2 cellular contexts compared by ENCODE assay signal in the genomic region with DNA sequence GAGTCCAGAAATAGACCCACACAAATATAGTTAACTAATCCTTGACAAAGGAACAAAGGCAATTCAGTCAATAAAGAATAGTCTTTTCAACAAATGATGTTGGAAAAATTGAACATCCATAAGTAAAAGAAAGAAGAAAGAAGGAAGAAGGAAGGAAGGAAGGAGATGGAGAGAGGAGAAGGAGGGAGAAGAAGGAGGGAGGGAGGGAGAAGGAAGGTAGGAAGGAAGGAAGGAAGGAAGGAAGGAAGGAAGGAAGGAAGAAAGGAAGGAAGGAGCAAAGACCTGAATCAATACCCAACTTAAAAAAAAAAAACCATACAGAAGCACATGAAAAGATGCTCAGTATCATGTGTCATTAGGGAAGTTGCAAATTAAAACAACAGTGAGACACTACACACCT.
TF ChIP-seq lines count a peak whose summit lies in the region.

No MANE protein-coding gene starts in this region.

TF ChIP-seq in HEK293, 187 proteins besides CTCF, POLR2A, EP300 and RAD21:
- TF ChIP-seq, protein P1, sequence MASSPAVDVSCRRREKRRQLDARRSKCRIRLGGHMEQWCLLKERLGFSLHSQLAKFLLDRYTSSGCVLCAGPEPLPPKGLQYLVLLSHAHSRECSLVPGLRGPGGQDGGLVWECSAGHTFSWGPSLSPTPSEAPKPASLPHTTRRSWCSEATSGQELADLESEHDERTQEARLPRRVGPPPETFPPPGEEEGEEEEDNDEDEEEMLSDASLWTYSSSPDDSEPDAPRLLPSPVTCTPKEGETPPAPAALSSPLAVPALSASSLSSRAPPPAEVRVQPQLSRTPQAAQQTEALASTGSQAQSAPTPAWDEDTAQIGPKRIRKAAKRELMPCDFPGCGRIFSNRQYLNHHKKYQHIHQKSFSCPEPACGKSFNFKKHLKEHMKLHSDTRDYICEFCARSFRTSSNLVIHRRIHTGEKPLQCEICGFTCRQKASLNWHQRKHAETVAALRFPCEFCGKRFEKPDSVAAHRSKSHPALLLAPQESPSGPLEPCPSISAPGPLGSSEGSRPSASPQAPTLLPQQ (tag by site-specific recombination; IDR thresholded peaks at IDR 0.05): no peak
- TF ChIP-seq ZNF366 (tag by site-specific recombination; conservative IDR thresholded peaks at IDR 0.05) (peak; percentile 79), KLF1 (tag by site-specific recombination; IDR thresholded peaks at IDR 0.05) (no peak), ZNF274 (IDR thresholded peaks at IDR 0.05; ENCODE audit: low read length) (no peak), ZNF274 (tag by site-specific recombination; IDR thresholded peaks at IDR 0.05; ENCODE audit: borderline replicate concordance) (no peak)
- TF ChIP-seq, protein P2, sequence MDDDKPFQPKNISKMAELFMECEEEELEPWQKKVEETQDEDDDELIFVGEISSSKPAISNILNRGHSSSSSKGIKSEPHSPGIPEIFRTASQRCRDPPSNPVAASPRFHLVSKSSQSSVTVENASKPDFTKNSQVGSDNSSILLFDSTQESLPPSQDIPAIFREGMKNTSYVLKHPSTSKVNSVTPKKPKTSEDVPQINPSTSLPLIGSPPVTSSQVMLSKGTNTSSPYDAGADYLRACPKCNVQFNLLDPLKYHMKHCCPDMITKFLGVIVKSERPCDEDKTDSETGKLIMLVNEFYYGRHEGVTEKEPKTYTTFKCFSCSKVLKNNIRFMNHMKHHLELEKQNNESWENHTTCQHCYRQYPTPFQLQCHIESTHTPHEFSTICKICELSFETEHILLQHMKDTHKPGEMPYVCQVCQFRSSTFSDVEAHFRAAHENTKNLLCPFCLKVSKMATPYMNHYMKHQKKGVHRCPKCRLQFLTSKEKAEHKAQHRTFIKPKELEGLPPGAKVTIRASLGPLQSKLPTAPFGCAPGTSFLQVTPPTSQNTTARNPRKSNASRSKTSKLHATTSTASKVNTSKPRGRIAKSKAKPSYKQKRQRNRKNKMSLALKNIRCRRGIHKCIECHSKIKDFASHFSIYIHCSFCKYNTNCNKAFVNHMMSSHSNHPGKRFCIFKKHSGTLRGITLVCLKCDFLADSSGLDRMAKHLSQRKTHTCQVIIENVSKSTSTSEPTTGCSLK (tag by site-specific recombination; IDR thresholded peaks at IDR 0.05): no peak
- TF ChIP-seq, protein P3, sequence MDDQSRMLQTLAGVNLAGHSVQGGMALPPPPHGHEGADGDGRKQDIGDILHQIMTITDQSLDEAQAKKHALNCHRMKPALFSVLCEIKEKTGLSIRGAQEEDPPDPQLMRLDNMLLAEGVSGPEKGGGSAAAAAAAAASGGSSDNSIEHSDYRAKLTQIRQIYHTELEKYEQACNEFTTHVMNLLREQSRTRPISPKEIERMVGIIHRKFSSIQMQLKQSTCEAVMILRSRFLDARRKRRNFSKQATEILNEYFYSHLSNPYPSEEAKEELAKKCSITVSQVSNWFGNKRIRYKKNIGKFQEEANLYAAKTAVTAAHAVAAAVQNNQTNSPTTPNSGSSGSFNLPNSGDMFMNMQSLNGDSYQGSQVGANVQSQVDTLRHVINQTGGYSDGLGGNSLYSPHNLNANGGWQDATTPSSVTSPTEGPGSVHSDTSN (CRISPR knock-in tag; IDR thresholded peaks at IDR 0.05): no peak

TF ChIP-seq in K562, 482 proteins besides CTCF, POLR2A, EP300 and RAD21 (continued from another document):
- TF ChIP-seq, protein P4, sequence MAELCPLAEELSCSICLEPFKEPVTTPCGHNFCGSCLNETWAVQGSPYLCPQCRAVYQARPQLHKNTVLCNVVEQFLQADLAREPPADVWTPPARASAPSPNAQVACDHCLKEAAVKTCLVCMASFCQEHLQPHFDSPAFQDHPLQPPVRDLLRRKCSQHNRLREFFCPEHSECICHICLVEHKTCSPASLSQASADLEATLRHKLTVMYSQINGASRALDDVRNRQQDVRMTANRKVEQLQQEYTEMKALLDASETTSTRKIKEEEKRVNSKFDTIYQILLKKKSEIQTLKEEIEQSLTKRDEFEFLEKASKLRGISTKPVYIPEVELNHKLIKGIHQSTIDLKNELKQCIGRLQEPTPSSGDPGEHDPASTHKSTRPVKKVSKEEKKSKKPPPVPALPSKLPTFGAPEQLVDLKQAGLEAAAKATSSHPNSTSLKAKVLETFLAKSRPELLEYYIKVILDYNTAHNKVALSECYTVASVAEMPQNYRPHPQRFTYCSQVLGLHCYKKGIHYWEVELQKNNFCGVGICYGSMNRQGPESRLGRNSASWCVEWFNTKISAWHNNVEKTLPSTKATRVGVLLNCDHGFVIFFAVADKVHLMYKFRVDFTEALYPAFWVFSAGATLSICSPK (IDR thresholded peaks at IDR 0.05; ENCODE audit: borderline replicate concordance): no peak
- TF ChIP-seq, protein P5, sequence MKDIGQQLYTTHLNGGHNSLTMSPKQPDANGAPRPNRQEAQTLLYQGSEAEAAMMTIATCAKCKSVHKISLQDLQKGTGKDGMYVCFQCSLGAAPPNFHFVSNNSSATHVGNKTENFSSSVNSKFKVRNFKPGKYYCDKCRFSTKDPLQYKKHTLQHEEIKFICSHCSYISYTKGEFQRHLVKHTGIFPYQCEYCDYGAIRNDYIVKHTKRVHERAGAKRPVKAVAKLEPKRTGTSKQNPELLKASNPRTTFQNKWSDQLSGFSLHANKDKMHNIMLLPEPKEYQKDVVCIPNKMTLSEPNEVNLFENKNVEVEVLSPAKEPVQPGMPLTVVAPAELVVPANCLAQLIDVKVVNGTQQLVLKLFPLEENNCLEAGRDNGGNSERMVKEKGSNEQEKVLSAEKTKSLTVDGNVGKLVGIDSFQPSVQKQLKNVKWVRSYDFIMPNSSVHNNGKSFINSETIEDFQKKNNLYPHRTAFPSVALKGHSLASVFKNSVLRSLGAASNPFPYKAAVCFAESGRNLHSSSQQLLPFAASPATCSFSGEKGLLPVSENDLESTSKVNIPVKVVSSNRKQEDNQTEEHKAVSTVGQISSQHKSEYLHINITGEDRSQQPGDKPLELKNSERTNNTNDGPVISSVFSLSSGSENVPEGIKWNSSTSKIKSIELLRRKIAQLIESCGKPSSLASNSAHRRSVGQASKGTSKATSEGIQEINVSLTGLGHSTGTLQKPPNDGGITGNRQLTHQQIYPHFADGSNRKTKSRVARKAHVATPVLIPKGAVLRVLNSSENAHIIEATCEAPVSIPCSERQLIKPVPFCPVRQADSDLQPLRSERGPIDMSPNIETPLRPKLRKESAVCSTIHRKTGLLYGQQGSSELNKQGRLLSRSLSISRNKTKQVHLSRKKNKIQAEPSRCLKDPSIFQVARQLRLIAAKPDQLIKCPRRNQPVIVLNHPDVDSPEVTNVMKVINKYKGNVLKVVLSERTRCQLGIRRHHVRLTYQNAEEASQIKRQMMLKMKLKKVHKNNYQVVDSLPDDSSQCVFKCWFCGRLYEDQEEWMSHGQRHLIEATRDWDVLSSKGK (CRISPR knock-in tag; IDR thresholded peaks at IDR 0.05): no peak
TF ChIP-seq in K562: peak in this region for 1.
